Comparison of ENCODE assay signal across 8 cellular contexts in genomic region chr22:23216331-23217170, GRCh38. TPM values are rescaled to one million over a fixed set of nuclear protein-coding genes. Genes with fewer than 3 reads are reported as not detected.
DNase-seq lines count a peak whose midpoint lies in the region; ATAC-seq, FAIRE-seq and TF ChIP-seq lines count a peak whose summit lies in the region.
"Had no signal": no experiment of that assay in that cellular context is flagged by ENCODE, and none has a peak within 500 bp of the region (broad histone marks: within the 10 kb centered on the region; RNA-seq: fewer than 3 reads in every experiment).

No MANE protein-coding gene starts in this region.

- peak overlapping the region; percentile 8 to 71 for H3K27ac ChIP-seq in kidney (ENCODE audit: low read depth in 2 of 2, low read length in 2 of 2)

- H3K27me3 Mint-ChIP-seq in stimulated activated naive CD8-positive, alpha-beta T cell treated with anti-CD3 and anti-CD28 coated beads, Interleukin-15, amount 100 ng/mL, for 72 hours: no peaks in the 10 kb centered on the region

- no peaks in the 10 kb centered on the region for H3K36me3 ChIP-seq in kidney (ENCODE audit: control insufficient read depth in 1 of 2, insufficient read depth in 2 of 2, low read length in 2 of 2)
- H3K36me3 ChIP-seq: adrenal gland had no signal

- H3K9me3 ChIP-seq in kidney (ENCODE audit: control insufficient read depth in 1 of 2, low read length in 2 of 2): no peaks in the 10 kb centered on the region
- H3K9me3 ChIP-seq: adrenal gland had no signal

- H3K9me3 Mint-ChIP-seq in stimulated activated naive CD8-positive, alpha-beta T cell treated with anti-CD3 and anti-CD28 coated beads, Interleukin-15, amount 100 ng/mL, for 72 hours: no peaks in the 10 kb centered on the region

- peak overlapping the region; percentile 60 to 91 for H3K27ac Mint-ChIP-seq in stimulated activated naive CD8-positive, alpha-beta T cell treated with anti-CD3 and anti-CD28 coated beads, Interleukin-15, amount 100 ng/mL, for 72 hours

- H3K9ac ChIP-seq in kidney (ENCODE audit: low read length in 2 of 2): peak overlapping the region in 1 of 2 donors; percentile 34

- H3K4me1 Mint-ChIP-seq in stimulated activated naive CD8-positive, alpha-beta T cell treated with anti-CD3 and anti-CD28 coated beads, Interleukin-15, amount 100 ng/mL, for 72 hours: peaks cover 95% of the 10 kb centered on the region

- peak; percentile 78 for ATAC-seq in stimulated activated naive CD8-positive, alpha-beta T cell treated with anti-CD3 and anti-CD28 coated beads, Interleukin-15, amount 100 ng/mL, for 72 hours
- ATAC-seq in HG02970 (IDR thresholded peaks at IDR 0.05; ENCODE audit: low FRiP score, unreplicated experiment): no peak
- no peak for ATAC-seq in HG03159 (IDR thresholded peaks at IDR 0.05; ENCODE audit: unreplicated experiment)
- no peak for ATAC-seq in HG03521 (IDR thresholded peaks at IDR 0.05; ENCODE audit: unreplicated experiment)

- no peak overlapping the region for H3K4me3 ChIP-seq in kidney (ENCODE audit: low read length in 2 of 2)
- H3K4me3 ChIP-seq: adrenal gland had no signal

- peaks cover 51 to 65% of the 10 kb centered on the region in 2 donors for H3K4me1 ChIP-seq in kidney (ENCODE audit: control insufficient read depth in 1 of 2, insufficient read depth in 1 of 2, low read depth in 1 of 2, low read length in 2 of 2)

- DNase-seq in NCI-H82 treated with DMSO at 0.1 percent for 48 hours (lab: John Stamatoyannopoulos, UW; ENCODE audit: unreplicated experiment) (peak; percentile 23), kidney (peak; percentile 25)
- peak; percentile 14 for DNase-seq in activated CD8-positive, alpha-beta memory T cell treated with anti-CD3 and anti-CD28 coated beads, Interleukin-2, amount 50 U/mL, for 1 hour (ENCODE audit: extremely low read depth)
- DNase-seq in stimulated activated naive CD8-positive, alpha-beta T cell treated with anti-CD3 and anti-CD28 coated beads, Interleukin-15, amount 100 ng/mL, for 72 hours: peak; percentile 36 to 69

- no peak for TF ChIP-seq CTCF in kidney (IDR thresholded peaks at IDR 0.05; ENCODE audit: borderline replicate concordance, extremely low read depth, insufficient read depth)

- intact Hi-C loops in kidney (cut with DNase I): no loop called here

- peak overlapping the region; percentile 73 to 81 for H3K4me3 Mint-ChIP-seq in stimulated activated naive CD8-positive, alpha-beta T cell treated with anti-CD3 and anti-CD28 coated beads, Interleukin-15, amount 100 ng/mL, for 72 hours

- FAIRE-seq in kidney (lab: Jason Lieb, UNC): no peak

RNA-seq across cellular contexts. Expression of gene BCR, which starts 36.2 kb away (rescaled TPM):
- total RNA-seq in kidney: 97.7 TPM
- 45.0 TPM for polyA plus RNA-seq in kidney (ENCODE audit: insufficient read depth, low read depth, low replicate concordance)
